Comparison of ENCODE assay signal across 11 cellular contexts in the genomic region with DNA sequence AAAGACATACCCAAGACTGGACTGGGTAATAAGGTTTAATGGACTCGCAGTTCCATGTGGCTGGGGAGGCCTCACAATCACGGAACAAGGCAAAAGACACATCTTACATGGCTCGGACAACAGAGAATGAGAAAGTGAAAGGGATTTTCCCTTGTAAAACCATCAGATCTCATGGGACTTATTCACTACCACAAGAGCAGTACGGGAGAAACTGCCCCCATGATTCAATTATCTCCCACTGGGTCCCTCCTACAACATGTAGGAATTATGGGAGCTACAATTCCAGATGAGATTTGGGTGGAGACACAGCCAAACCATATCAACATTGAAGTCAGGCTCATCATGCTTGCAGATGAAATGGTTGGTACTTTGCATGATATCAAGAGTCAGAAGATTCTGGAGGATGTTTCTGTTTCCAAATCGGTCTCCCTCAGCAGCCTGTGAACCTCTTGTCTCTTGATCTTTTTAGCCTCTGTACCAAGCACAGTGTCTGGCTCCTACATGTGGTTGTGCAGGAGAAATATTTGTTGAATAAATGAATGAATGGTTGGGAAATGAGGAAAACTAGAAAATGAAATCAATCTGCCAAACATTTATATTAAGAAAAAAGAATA.
A peak's percentile ranks its signal among the peaks of the same experiment; 100 is the strongest.
DNase-seq lines count a peak whose midpoint lies in the region; ATAC-seq lines count a peak whose summit lies in the region.
"Had no signal": no experiment of that assay in that cellular context is flagged by ENCODE, and none has a peak within 500 bp of the region (broad histone marks: within the 10 kb centered on the region; RNA-seq: fewer than 3 reads in every experiment).

No MANE protein-coding gene starts in this region.

- intact Hi-C loops in head of caudate nucleus (cut with DNase I): no loop called here

- ATAC-seq in GM18498 (IDR thresholded peaks at IDR 0.05; ENCODE audit: unreplicated experiment): peak; percentile 78
- ATAC-seq in GM19467 (IDR thresholded peaks at IDR 0.05; ENCODE audit: unreplicated experiment): peak; percentile 63
- peak; percentile 76 for ATAC-seq in HG02852 (IDR thresholded peaks at IDR 0.05; ENCODE audit: unreplicated experiment)
- ATAC-seq in HG03460 (IDR thresholded peaks at IDR 0.05; ENCODE audit: unreplicated experiment): peak; percentile 77

- DNase-seq in AG08395 (ENCODE audit: low spot score) (no peak), NK-92 (lab: John Stamatoyannopoulos, UW; ENCODE audit: unreplicated experiment) (no peak), head of caudate nucleus (no peak)
- no peak for DNase-seq in activated CD4-positive, CD25-positive, alpha-beta regulatory T cell (lab: John Stamatoyannopoulos, UW)
- DNase-seq: activated naive CD8-positive, alpha-beta T cell treated with anti-CD3 and anti-CD28 coated beads, Interleukin-2, amount 10 ng/mL, durations not matched to agents 7 days and 5 days; cortex of kidney; DMS53 had no signal
